ENCODE assay signal across 12 cellular contexts in genomic region chr5:10725636-10726035, GRCh38. TPM values are rescaled to one million over a fixed set of nuclear protein-coding genes. Genes with fewer than 3 reads are reported as not detected.
DNase-seq lines count a peak whose midpoint lies in the region; ATAC-seq and TF ChIP-seq lines count a peak whose summit lies in the region.
"Had no signal": no experiment of that assay in that cellular context is flagged by ENCODE, and none has a peak within 500 bp of the region (broad histone marks: within the 10 kb centered on the region; RNA-seq: fewer than 3 reads in every experiment).

No MANE protein-coding gene starts in this region.

- no peak overlapping the region for H3K4me3 ChIP-seq in left ventricle myocardium inferior
- no peak overlapping the region for H3K4me3 ChIP-seq in endodermal cell (ENCODE audit: low read length)
- no peak overlapping the region for H3K4me3 ChIP-seq in psoas muscle

- H3K9me3 ChIP-seq in left ventricle myocardium inferior (replicated peaks), result no peaks in the 10 kb centered on the region
- no peaks in the 10 kb centered on the region for H3K9me3 ChIP-seq in endodermal cell (ENCODE audit: control insufficient read depth, low read length)
- no peaks in the 10 kb centered on the region for H3K9me3 ChIP-seq in psoas muscle

- H3K9ac ChIP-seq in endodermal cell (ENCODE audit: extremely low read depth, low read length, poor library complexity, severe bottlenecking), result no peak overlapping the region
- H3K9ac ChIP-seq: parathyroid adenoma had no signal

- H3K4me1 ChIP-seq in left ventricle myocardium inferior (peaks cover 45% of the 10 kb centered on the region), endodermal cell (ENCODE audit: control insufficient read depth, insufficient read depth, low read length) (peaks cover 14% of the 10 kb centered on the region), psoas muscle (no peaks in the 10 kb centered on the region)

- no peak for TF ChIP-seq CTCF in left ventricle myocardium inferior (IDR thresholded peaks at IDR 0.05; ENCODE audit: borderline replicate concordance)
- TF ChIP-seq CTCF in endodermal cell (conservative IDR thresholded peaks at IDR 0.05), result no peak
- TF ChIP-seq CTCF in psoas muscle (IDR thresholded peaks at IDR 0.05), result no peak

- DNase-seq in left ventricle myocardium inferior (no peak), cardiac septum (ENCODE audit: low spot score) (no peak), endodermal cell (no peak), psoas muscle (no peak), NCI-H1436 (lab: John Stamatoyannopoulos, UW) (no peak), iPS-NIHi11 (ENCODE audit: low spot score) (no peak), DMS79 (lab: John Stamatoyannopoulos, UW) (no peak), GOT3 (lab: John Stamatoyannopoulos, UW) (no peak)
- DNase-seq: activated CD4-positive, alpha-beta T cell treated with anti-CD3 and anti-CD28 coated beads, Interleukin-2, amount 10 ng/mL, durations not matched to agents 7 days and 5 days; activated effector memory CD4-positive, alpha-beta T cell treated with anti-CD3 and anti-CD28 coated beads, Interleukin-2, amount 50 U/mL, for 16 hours; NCI-H1436 treated with DMSO at 0.1 percent for 48 hours had no signal

- peaks cover 28% of the 10 kb centered on the region for H3K36me3 Mint-ChIP-seq in endodermal cell (ENCODE audit: low read depth)

- intact Hi-C loops in left ventricle myocardium inferior (cut with micrococcal nuclease), result no loop called here
- intact Hi-C loops in cardiac septum (cut with DNase I), result loop anchor here (2.0 kb wide), 1 partner anchor 35 kb away; the partner anchor contains the start of gene DAP
- intact Hi-C loops in psoas muscle (cut with DNase I), result no loop called here

- H3K27ac Mint-ChIP-seq in endodermal cell, result peak overlapping the region; percentile 27
- H3K27ac Mint-ChIP-seq: activated CD4-positive, alpha-beta T cell treated with anti-CD3 and anti-CD28 coated beads, Interleukin-2, amount 10 ng/mL, durations not matched to agents 7 days and 5 days had no signal

- no peak overlapping the region for H3K4me3 Mint-ChIP-seq in endodermal cell
- H3K4me3 Mint-ChIP-seq: activated CD4-positive, alpha-beta T cell treated with anti-CD3 and anti-CD28 coated beads, Interleukin-2, amount 10 ng/mL, durations not matched to agents 7 days and 5 days had no signal

- H3K36me3 ChIP-seq in left ventricle myocardium inferior (no peaks in the 10 kb centered on the region), endodermal cell (ENCODE audit: control insufficient read depth, insufficient read depth, low read length) (peaks cover 20% of the 10 kb centered on the region), psoas muscle (ENCODE audit: insufficient read depth in 1 of 2, low read depth in 1 of 2) (peaks cover 0 to 2% of the 10 kb centered on the region in 2 donors)

- H3K9me3 Mint-ChIP-seq in endodermal cell, result no peaks in the 10 kb centered on the region
- H3K9me3 Mint-ChIP-seq: activated CD4-positive, alpha-beta T cell treated with anti-CD3 and anti-CD28 coated beads, Interleukin-2, amount 10 ng/mL, durations not matched to agents 7 days and 5 days had no signal

- WGBS in endodermal cell (ENCODE audit: insufficient coverage in 1 of 2, insufficient read length in 1 of 2), 2 experiments, result 84% methylated on average over 1 of the region's 1 CpG; no CpG with 5 or more reads in 1 of the 2 experiments
- WGBS in psoas muscle, 3 donors, result 52 to 84% (median 62%) methylated on average over 1 of the region's 1 CpG

- no peak for ATAC-seq in psoas muscle

- H3K4me1 Mint-ChIP-seq in endodermal cell, result peaks cover 49% of the 10 kb centered on the region

- H3K27me3 ChIP-seq in left ventricle myocardium inferior (ENCODE audit: low read depth) (no peaks in the 10 kb centered on the region), endodermal cell (ENCODE audit: control insufficient read depth, insufficient read depth, low read length, poor library complexity, severe bottlenecking) (no peaks in the 10 kb centered on the region), psoas muscle (ENCODE audit: insufficient read depth in 3 of 3, low read length in 2 of 3) (no peaks in the 10 kb centered on the region)

- H3K27me3 Mint-ChIP-seq in endodermal cell (ENCODE audit: insufficient read depth), result no peaks in the 10 kb centered on the region
- H3K27me3 Mint-ChIP-seq: activated CD4-positive, alpha-beta T cell treated with anti-CD3 and anti-CD28 coated beads, Interleukin-2, amount 10 ng/mL, durations not matched to agents 7 days and 5 days had no signal

- H3K27ac ChIP-seq in left ventricle myocardium inferior (replicated peaks) (peak overlapping the region; percentile 82), endodermal cell (ENCODE audit: low read depth, low read length) (peak overlapping the region; percentile 3), psoas muscle (peak overlapping the region; percentile 33)
- H3K27ac ChIP-seq: parathyroid adenoma had no signal

RNA-seq across cellular contexts. Expression of gene DAP, which starts 35.4 kb away (rescaled TPM):
- 22.9 TPM for total RNA-seq in left ventricle myocardium inferior
- 56.2 TPM for total RNA-seq in cardiac septum
- 100 to 1,000 TPM in 1 of 2 donors, 10 to 100 TPM in 1; 77.7 to 106 TPM for total RNA-seq in endodermal cell
- polyA plus RNA-seq in endodermal cell (2013, experiment 1 of 2), result 88.4 TPM
- polyA plus RNA-seq in endodermal cell (2013, experiment 2 of 2), result 88.4 TPM
- 1 to 10 TPM; 3.6 to 8.1 (median 6.6) TPM for total RNA-seq in psoas muscle
- polyA plus RNA-seq in psoas muscle, result 1 to 10 TPM; 4.1 to 5.1 (median 4.9) TPM

Comparison
In these comparisons a context has a peak if more than half of its experiments do, and no peak if none do; other contexts are left out.
1. H3K27ac ChIP-seq: peak in every context shown above with its lines; median percentile 82 in left ventricle myocardium inferior; 33 in psoas muscle; 3 in endodermal cell.